In genomic region chrX:22202251-22202650, GRCh38 we compare ENCODE assay signal across 32 cellular contexts.
"Had no signal": no experiment of that assay in that cellular context is flagged by ENCODE, and none has a peak within 500 bp of the region (broad histone marks: within the 10 kb centered on the region; RNA-seq: fewer than 3 reads in every experiment).

No MANE protein-coding gene starts in this region.

- H3K36me3 ChIP-seq: ascending aorta, brain microvascular endothelial cell, esophagus muscularis mucosa, gastroesophageal sphincter, WERI-Rb-1 had no signal

- FAIRE-seq: bronchial epithelial cell had no signal

- DNase-seq: activated CD4-positive, alpha-beta memory T cell treated with anti-CD3 and anti-CD28 coated beads for 36 hours; activated CD4-positive, alpha-beta T cell treated with anti-CD3 and anti-CD28 coated beads for 36 hours; activated CD4-positive, alpha-beta T cell treated with anti-CD3 and anti-CD28 coated beads, Interleukin-2, amount 10 ng/mL, durations not matched to agents 24 days and 14 days; activated CD4-positive, CD25-positive, alpha-beta regulatory T cell; activated CD4-positive, CD25-positive, alpha-beta regulatory T cell treated with anti-CD3 and anti-CD28 coated beads, Interleukin-2, amount 50 U/mL, for 72 hours; activated CD8-positive, alpha-beta memory T cell treated with anti-CD3 and anti-CD28 coated beads, Interleukin-2, amount 10 ng/mL, durations not matched to agents 7 days and 5 days; activated CD8-positive, alpha-beta memory T cell treated with anti-CD3 and anti-CD28 coated beads, Interleukin-2, amount 50 U/mL, for 4 hours; activated CD8-positive, alpha-beta T cell treated with anti-CD3 and anti-CD28 coated beads, Interleukin-2, amount 10 ng/mL, durations not matched to agents 7 days and 5 days; activated effector memory CD4-positive, alpha-beta T cell treated with anti-CD3 and anti-CD28 coated beads, Interleukin-2, amount 50 U/mL, for 16 hours; activated naive CD4-positive, alpha-beta T cell treated with anti-CD3 and anti-CD28 coated beads for 36 hours; activated naive CD8-positive, alpha-beta T cell treated with anti-CD3 and anti-CD28 coated beads, Interleukin-2, amount 10 ng/mL, durations not matched to agents 7 days and 5 days; activated T-cell treated with anti-CD3 and anti-CD28 coated beads, Interleukin-2, amount 50 U/mL, for 1 hour; activated T-cell treated with anti-CD3 and anti-CD28 coated beads, Interleukin-2, amount 50 U/mL, for 48 hours; amygdala; brain microvascular endothelial cell; cortex of kidney; dermis blood vessel endothelial cell; effector CD4-positive, alpha-beta T cell; effector memory CD8-positive, alpha-beta T cell; erythroblast; foreskin melanocyte; head of caudate nucleus; hippocampal formation; T-helper 1 cell; T-helper 17 cell; T1000; WERI-Rb-1 had no signal

- H3K27me3 ChIP-seq: ascending aorta, brain microvascular endothelial cell, esophagus muscularis mucosa, gastroesophageal sphincter had no signal

- H3K4me1 ChIP-seq: ascending aorta, esophagus muscularis mucosa, gastroesophageal sphincter had no signal

- H3K9me3 ChIP-seq: ascending aorta, esophagus muscularis mucosa, gastroesophageal sphincter had no signal

- H3K4me3 ChIP-seq: ascending aorta, esophagus muscularis mucosa, gastroesophageal sphincter had no signal

- ATAC-seq: activated CD4-positive, alpha-beta T cell treated with anti-CD3 and anti-CD28 coated beads for 36 hours; activated CD8-positive, alpha-beta memory T cell treated with anti-CD3 and anti-CD28 coated beads, Interleukin-2, amount 10 ng/mL, durations not matched to agents 7 days and 5 days; activated CD8-positive, alpha-beta T cell treated with anti-CD3 and anti-CD28 coated beads, Interleukin-2, amount 10 ng/mL, durations not matched to agents 7 days and 5 days; activated naive CD4-positive, alpha-beta T cell treated with anti-CD3 and anti-CD28 coated beads, Interleukin-2, amount 50 U/mL, for 72 hours; effector memory CD8-positive, alpha-beta T cell; gastroesophageal sphincter; T-helper 17 cell had no signal
